Comparison of ENCODE assay signal across 9 cellular contexts in the genomic region with DNA sequence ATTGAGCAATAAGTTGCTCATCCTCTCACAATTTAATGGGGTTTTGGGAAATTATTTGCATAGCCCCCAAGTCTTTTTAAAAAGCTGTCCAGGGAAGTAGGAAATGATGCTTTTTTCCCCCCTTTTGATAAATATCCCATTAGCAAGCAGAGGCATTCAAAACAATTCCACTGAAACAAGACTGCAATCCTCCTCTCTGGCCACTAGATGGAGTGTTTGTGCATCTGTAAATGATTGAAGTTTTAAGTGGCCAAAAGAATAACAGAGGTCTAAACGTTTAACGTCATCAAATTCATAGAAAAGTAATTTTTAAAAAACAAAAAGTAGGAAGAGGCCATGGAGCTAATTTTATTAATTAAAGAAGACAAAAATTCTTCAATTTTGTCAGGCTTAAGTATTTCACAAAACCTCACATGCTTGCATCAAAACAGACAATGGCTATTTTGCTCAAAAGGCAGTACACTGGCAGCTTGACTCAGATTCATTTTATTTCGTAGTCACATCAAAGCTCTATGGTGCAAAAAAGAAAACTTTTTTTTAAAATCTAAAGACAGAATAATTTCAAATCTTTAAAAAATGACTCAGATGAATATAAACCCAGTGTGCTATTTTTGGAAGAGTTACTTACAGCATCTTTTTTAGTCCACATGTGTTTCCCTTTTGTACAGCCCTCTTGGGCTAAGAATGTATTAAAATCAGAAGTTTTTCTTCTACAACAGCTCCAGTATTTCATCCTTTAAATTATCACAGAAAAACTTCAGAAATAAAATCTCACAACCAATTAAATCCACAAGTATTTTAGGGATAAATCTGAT. TPM values are rescaled to one million over a fixed set of nuclear protein-coding genes. Genes with fewer than 3 reads are reported as not detected.
DNase-seq lines count a peak whose midpoint lies in the region; ATAC-seq, FAIRE-seq and TF ChIP-seq lines count a peak whose summit lies in the region.
"Had no signal": no experiment of that assay in that cellular context is flagged by ENCODE, and none has a peak within 500 bp of the region (broad histone marks: within the 10 kb centered on the region; RNA-seq: fewer than 3 reads in every experiment).

No MANE protein-coding gene starts in this region.

- peak; percentile 67 for DNase-seq in DMS114 treated with DMSO at 0.1 percent for 48 hours (lab: John Stamatoyannopoulos, UW; ENCODE audit: unreplicated experiment)
- DNase-seq in NCI-H345 treated with DMSO at 0.1 percent for 48 hours (lab: John Stamatoyannopoulos, UW; ENCODE audit: unreplicated experiment), result peak; percentile 31
- peak; percentile 62 for DNase-seq in amniotic epithelial cell (ENCODE audit: low read depth)
- no peak for DNase-seq in keratinocyte (ENCODE audit: low read depth, low spot score)
- no peak for DNase-seq in type B pancreatic cell (ENCODE audit: extremely low spot score, unreplicated experiment)
- no peak for DNase-seq in MG63
- DNase-seq: activated naive CD8-positive, alpha-beta T cell treated with anti-CD3 and anti-CD28 coated beads, Interleukin-2, amount 10 ng/mL, durations not matched to agents 7 days and 5 days had no signal

- no peak overlapping the region for H3K4me2 ChIP-seq in keratinocyte (ENCODE audit: control insufficient read depth, extremely low read depth, insufficient read depth, low read depth, low read length)

- H3K9me3 ChIP-seq in keratinocyte (ENCODE audit: control insufficient read depth, low read depth, low read length), result no peaks in the 10 kb centered on the region
- no peaks in the 10 kb centered on the region for H3K9me3 ChIP-seq in MG63

- dilution Hi-C loops in keratinocyte (cut with MboI; ENCODE audit: extremely low pct_ligation_motif_present, low sequenced_read_pairs), result no loop called here

- H3K27me3 ChIP-seq in keratinocyte (ENCODE audit: control insufficient read depth, extremely low read depth, insufficient read depth, low read length), result no peaks in the 10 kb centered on the region
- no peaks in the 10 kb centered on the region for H3K27me3 ChIP-seq in MG63

- H3K4me1 Mint-ChIP-seq in type B pancreatic cell (ENCODE audit: unreplicated experiment), result no peaks in the 10 kb centered on the region

- no peaks in the 10 kb centered on the region for H3K9me3 Mint-ChIP-seq in type B pancreatic cell
- H3K9me3 Mint-ChIP-seq: activated naive CD8-positive, alpha-beta T cell treated with anti-CD3 and anti-CD28 coated beads, Interleukin-2, amount 10 ng/mL, durations not matched to agents 7 days and 5 days had no signal

- H3K4me1 ChIP-seq in keratinocyte (ENCODE audit: control insufficient read depth, extremely low read depth, insufficient read depth, low read length), result no peaks in the 10 kb centered on the region

- no peak overlapping the region for H3K4me3 Mint-ChIP-seq in type B pancreatic cell
- H3K4me3 Mint-ChIP-seq: activated naive CD8-positive, alpha-beta T cell treated with anti-CD3 and anti-CD28 coated beads, Interleukin-2, amount 10 ng/mL, durations not matched to agents 7 days and 5 days had no signal

- FAIRE-seq in keratinocyte (lab: Jason Lieb, UNC), result no peak

- no peak overlapping the region for H2AFZ ChIP-seq in keratinocyte (ENCODE audit: control insufficient read depth, low read length)

- peaks cover 36% of the 10 kb centered on the region for H3K36me3 Mint-ChIP-seq in type B pancreatic cell

- TF ChIP-seq CTCF in keratinocyte (optimal IDR thresholded peaks at IDR 0.05 in 1 of 3, IDR thresholded peaks at IDR 0.05 in 1 of 3, conservative IDR thresholded peaks at IDR 0.05 in 1 of 3; ENCODE audit: extremely low read depth in 1 of 3, insufficient read depth in 2 of 3, low read length in 3 of 3) (peak in 2 of 3 experiments; percentile 66 to 68), type B pancreatic cell (conservative IDR thresholded peaks at IDR 0.05) (peak; percentile 90)

- no peak overlapping the region for H3K27ac Mint-ChIP-seq in type B pancreatic cell
- H3K27ac Mint-ChIP-seq: activated naive CD8-positive, alpha-beta T cell treated with anti-CD3 and anti-CD28 coated beads, Interleukin-2, amount 10 ng/mL, durations not matched to agents 7 days and 5 days had no signal

- no peaks in the 10 kb centered on the region for H3K27me3 Mint-ChIP-seq in type B pancreatic cell
- H3K27me3 Mint-ChIP-seq: activated naive CD8-positive, alpha-beta T cell treated with anti-CD3 and anti-CD28 coated beads, Interleukin-2, amount 10 ng/mL, durations not matched to agents 7 days and 5 days had no signal

- H3K79me2 ChIP-seq in keratinocyte (ENCODE audit: control insufficient read depth, insufficient read depth, low read length), result peaks cover 6% of the 10 kb centered on the region

- no peaks in the 10 kb centered on the region for H3K9me1 ChIP-seq in keratinocyte (ENCODE audit: control insufficient read depth, extremely low read depth, insufficient read depth, low read length)

- no peak overlapping the region for H3K4me3 ChIP-seq in keratinocyte (ENCODE audit: control insufficient read depth in 2 of 3, extremely low read depth in 1 of 3, insufficient read depth in 2 of 3, low read depth in 1 of 3, low read length in 3 of 3)
- H3K4me3 ChIP-seq in MG63, result no peak overlapping the region

- H4K20me1 ChIP-seq in keratinocyte (ENCODE audit: control insufficient read depth, extremely low read depth, insufficient read depth, low read length), result peaks cover 6% of the 10 kb centered on the region

- H3K36me3 ChIP-seq in keratinocyte (ENCODE audit: control insufficient read depth in 2 of 2, extremely low read depth in 1 of 2, insufficient read depth in 2 of 2, low read length in 2 of 2) (peaks cover 4 to 6% of the 10 kb centered on the region in 2 experiments), MG63 (peaks cover 70% of the 10 kb centered on the region)

- ATAC-seq in GM18909 (IDR thresholded peaks at IDR 0.05; ENCODE audit: poor library complexity, unreplicated experiment), result peak; percentile 86
- ATAC-seq in HG03108 (IDR thresholded peaks at IDR 0.05; ENCODE audit: unreplicated experiment), result peak; percentile 79

- no peak overlapping the region for H3K9ac ChIP-seq in keratinocyte (ENCODE audit: control insufficient read depth, extremely low read depth, insufficient read depth, low read length)

- no peak overlapping the region for H3K27ac ChIP-seq in keratinocyte (ENCODE audit: control insufficient read depth, insufficient read depth, low read length)

RNA-seq across cellular contexts. Expression of gene CHORDC1, which starts 17.8 kb away (rescaled TPM):
- polyA plus RNA-seq in keratinocyte, result 27.6 to 50.7 TPM (median 28.7 TPM) in 3 replicates
- 66.7 TPM for polyA plus RNA-seq in keratinocyte (2011; ENCODE audit: low read depth)
- 17.7 and 19.7 TPM in 2 replicates for polyA plus RNA-seq in keratinocyte (2011; cell fraction: cytosol; rRNA removed)
- polyA plus RNA-seq in keratinocyte (2011; cell fraction: nucleus; rRNA removed), result 30.9 and 51.7 TPM in 2 replicates
- 47.6 and 54.8 TPM in 2 replicates for polyA plus RNA-seq in keratinocyte (2012; ENCODE audit: low replicate concordance)
- polyA minus RNA-seq in keratinocyte, result 32.9 to 38.6 TPM (median 38.0 TPM) in 3 replicates
- polyA minus RNA-seq in keratinocyte (2011; cell fraction: cytosol; rRNA and poly(A)+ RNA removed), result 21.7 TPM
- 31.5 and 39.9 TPM in 2 replicates for polyA minus RNA-seq in keratinocyte (2011; cell fraction: nucleus; rRNA and poly(A)+ RNA removed)
- 51.5 and 63.7 TPM in 2 replicates for total RNA-seq in type B pancreatic cell (ENCODE audit: low replicate concordance)
- 73.8 and 189 TPM in 2 replicates for total RNA-seq in MG63 (2014; rRNA removed; shearing (Covaris generic); ENCODE audit: low replicate concordance)

Comparison
In these comparisons a context has a peak if more than half of its experiments do, and no peak if none do; other contexts are left out.
1. DNase-seq: peak in DMS114 treated with DMSO at 0.1 percent for 48 hours (single experiment), NCI-H345 treated with DMSO at 0.1 percent for 48 hours (single experiment) and amniotic epithelial cell (single experiment); none in keratinocyte (single experiment), type B pancreatic cell (single experiment) and MG63 (single experiment).